ENCODE assay signal across 8 cellular contexts in genomic region chr16:70065746-70066658, GRCh38. TPM values are rescaled to one million over a fixed set of nuclear protein-coding genes. Genes with fewer than 3 reads are reported as not detected.
A peak's percentile ranks its signal among the peaks of the same experiment; 100 is the strongest.
DNase-seq lines count a peak whose midpoint lies in the region; ATAC-seq and TF ChIP-seq lines count a peak whose summit lies in the region.
"Not testable (repeated sequence)": the region's sequence is repeated elsewhere in the genome, so short reads cannot be mapped to it uniquely, and the experiment has no call there.

No MANE protein-coding gene starts in this region.

- in situ Hi-C loops in SK-MEL-5 (cut with HindIII; ENCODE audit: low pct_unique_long_range_greater_than_20kb, low sequenced_read_pairs) = not testable (repeated sequence)

- H3K4me1 ChIP-seq in gastroesophageal sphincter = peaks cover 0 to 31% (median 0%) of the 10 kb centered on the region in 3 donors
- not testable (repeated sequence) for H3K4me1 ChIP-seq in neutrophil (ENCODE audit: control insufficient read depth in 1 of 2, insufficient read depth in 1 of 2, low read depth in 1 of 2, low read length in 1 of 2)

- H3K9me3 Mint-ChIP-seq in activated naive CD4-positive, alpha-beta T cell treated with anti-CD3 and anti-CD28 coated beads for 36 hours = not testable (repeated sequence)

- TF ChIP-seq CTCF in GM10266 (IDR thresholded peaks at IDR 0.05; ENCODE audit: control insufficient read depth, insufficient read depth, low read depth, missing control alignments); NB4 (IDR thresholded peaks at IDR 0.05; ENCODE audit: low read depth, low read length); gastroesophageal sphincter (IDR thresholded peaks at IDR 0.05); neutrophil (IDR thresholded peaks at IDR 0.05): not testable (repeated sequence)

- peak overlapping the region; percentile 75 for H3K27ac Mint-ChIP-seq in activated naive CD4-positive, alpha-beta T cell treated with anti-CD3 and anti-CD28 coated beads for 36 hours

- H3K4me3 ChIP-seq in NB4 (ENCODE audit: low read depth, low read length) (peak overlapping the region; percentile 67), gastroesophageal sphincter (peak overlapping the region; percentile 61 to 81), neutrophil (ENCODE audit: low read depth in 1 of 2, low read length in 1 of 2) (peak overlapping the region; percentile 62 to 82)

- ATAC-seq in HG02610 (IDR thresholded peaks at IDR 0.05; ENCODE audit: unreplicated experiment) (peak; percentile 86), gastroesophageal sphincter (peak; percentile 94)

- 0 to 2% methylated on average over 3 to 15 of the region's 62 CpGs for WGBS in gastroesophageal sphincter (ENCODE audit: low coverage in 1 of 2), 2 donors

- H3K4me1 Mint-ChIP-seq in activated naive CD4-positive, alpha-beta T cell treated with anti-CD3 and anti-CD28 coated beads for 36 hours (ENCODE audit: low read depth) = peaks cover 11% of the 10 kb centered on the region

- not testable (repeated sequence) for H3K27me3 Mint-ChIP-seq in activated naive CD4-positive, alpha-beta T cell treated with anti-CD3 and anti-CD28 coated beads for 36 hours (ENCODE audit: low read depth)

- not testable (repeated sequence) for H3K27me3 ChIP-seq in gastroesophageal sphincter, neutrophil

- not testable (repeated sequence) for H3K9me3 ChIP-seq in gastroesophageal sphincter, neutrophil

- CTCF ChIA-PET in activated naive CD4-positive, alpha-beta T cell treated with anti-CD3 and anti-CD28 coated beads for 36 hours (lab: Charles Lee) = interaction anchor here (0.6 kb wide), 1 partner anchor 344 kb away, joined by 3 read pairs; no protein-coding TSS in a partner anchor

- peak overlapping the region; percentile 84 for H3K4me3 Mint-ChIP-seq in activated naive CD4-positive, alpha-beta T cell treated with anti-CD3 and anti-CD28 coated beads for 36 hours

- H3K36me3 Mint-ChIP-seq in activated naive CD4-positive, alpha-beta T cell treated with anti-CD3 and anti-CD28 coated beads for 36 hours (ENCODE audit: low read depth) = not testable (repeated sequence)

- H3K27ac ChIP-seq in gastroesophageal sphincter = peak overlapping the region; percentile 74 to 92 (median 90)
- H3K27ac ChIP-seq in neutrophil = peak overlapping the region; percentile 66
- peak overlapping the region; percentile 35 for H3K27ac ChIP-seq in substantia nigra (ENCODE audit: low read depth, low read length, poor library complexity, severe bottlenecking)

- TF ChIP-seq POLR2A in NB4 (IDR thresholded peaks at IDR 0.05; ENCODE audit: extremely low read depth, insufficient read length) (peak; percentile 30), gastroesophageal sphincter (IDR thresholded peaks at IDR 0.05) (peak; percentile 58 to 62)

- intact Hi-C loops in activated naive CD4-positive, alpha-beta T cell treated with anti-CD3 and anti-CD28 coated beads for 36 hours (cut with micrococcal nuclease) = loop anchor here (1.0 kb wide), 1 partner anchor 48 kb away; the partner anchor contains the start of gene PDPR

- DNase-seq in GM10266 (ENCODE audit: extremely low spot score) = peak; percentile 86
- DNase-seq in NB4 (ENCODE audit: low read depth) = peak; percentile 91
- DNase-seq in SK-MEL-5 (ENCODE audit: low read depth, low spot score) = peak; percentile 84
- DNase-seq in activated naive CD4-positive, alpha-beta T cell treated with anti-CD3 and anti-CD28 coated beads for 36 hours = peak; percentile 93
- peak in 47 of 49 donors; percentile 13 to 91 (median 59) for DNase-seq in substantia nigra (lab: John Stamatoyannopoulos, UW)

- H3K36me3 ChIP-seq in gastroesophageal sphincter, neutrophil: not testable (repeated sequence)

- TF ChIP-seq EP300 in gastroesophageal sphincter (IDR thresholded peaks at IDR 0.05) = not testable (repeated sequence)

RNA-seq across cellular contexts. Expression of gene PDPR, which starts 48.1 kb away (rescaled TPM):
- 7.0 and 9.0 TPM in 2 replicates for total RNA-seq in SK-MEL-5 (2014; rRNA removed; shearing (Covaris generic))
- 8.6 and 14.5 TPM in 2 replicates for polyA plus RNA-seq in SK-MEL-5 (2015; cell fraction: cytosol; rRNA removed)
- 36.4 and 40.4 TPM in 2 replicates for polyA plus RNA-seq in SK-MEL-5 (2015; cell fraction: nucleus; rRNA removed)
- 10 to 100 TPM; 12.8 to 14.3 TPM for total RNA-seq in activated naive CD4-positive, alpha-beta T cell treated with anti-CD3 and anti-CD28 coated beads for 36 hours
- total RNA-seq in gastroesophageal sphincter = 10 to 100 TPM; 24.0 to 38.3 (median 29.8) TPM

Comparison
In these comparisons a context has a peak if more than half of its experiments do, and no peak if none do; other contexts are left out.
1. Peak in every context shown above with its lines: DNase-seq, ATAC-seq, H3K4me3 ChIP-seq and H3K27ac ChIP-seq.
2. H3K27ac ChIP-seq: peak in every context shown above with its lines; median percentile 90 in gastroesophageal sphincter; 66 in neutrophil; 35 in substantia nigra.